In the genomic region with DNA sequence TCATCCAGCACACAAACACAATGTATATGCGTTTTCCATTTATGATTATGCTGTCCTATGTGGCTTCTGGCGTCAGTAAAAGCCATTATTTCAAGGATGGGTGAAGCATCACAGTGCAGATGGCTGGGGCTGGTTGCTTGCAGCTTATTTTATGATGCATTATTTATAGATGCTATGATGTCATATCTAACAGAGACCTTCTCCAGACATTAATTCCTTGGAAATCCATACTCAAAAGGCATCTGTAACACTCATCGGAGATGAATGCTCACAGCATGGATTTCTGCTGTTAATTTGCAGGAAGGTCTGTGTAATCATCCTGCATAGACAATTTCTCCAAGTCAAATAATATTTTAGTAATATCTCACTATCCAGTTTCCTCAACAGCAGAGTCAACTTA, we compare ENCODE assay signal across 16 cellular contexts. TPM values are rescaled to one million over a fixed set of nuclear protein-coding genes. Genes with fewer than 3 reads are reported as not detected.
DNase-seq lines count a peak whose midpoint lies in the region; ATAC-seq lines count a peak whose summit lies in the region.
"Had no signal": no experiment of that assay in that cellular context is flagged by ENCODE, and none has a peak within 500 bp of the region (broad histone marks: within the 10 kb centered on the region; RNA-seq: fewer than 3 reads in every experiment).

No MANE protein-coding gene starts in this region.

- DNase-seq in T-helper 1 cell (no peak), EH (ENCODE audit: low read depth) (peak; percentile 62), Ammon's horn (ENCODE audit: low spot score) (no peak)
- DNase-seq in naive thymus-derived CD8-positive, alpha-beta T cell = no peak
- DNase-seq: activated CD8-positive, alpha-beta memory T cell treated with anti-CD3 and anti-CD28 coated beads, Interleukin-2, amount 10 ng/mL, durations not matched to agents 7 days and 5 days; left ventricle myocardium inferior; NCI-H1048; NCI-H2081 treated with DMSO at 0.1 percent for 48 hours; NCI-H69; spleen; stimulated activated naive B cell treated with anti-CD40 and anti-IgM and Interleukin-4, amounts not matched to agents 10 μg/mL and 1 μg/mL and 100 μg/mL, for 72 hours had no signal

- peak overlapping the region; percentile 21 for H3K27ac Mint-ChIP-seq in T-helper 1 cell treated with Interleukin-12 subunit alpha and Interleukin-12 subunit beta and Interleukin-4 antibody, amounts not matched to agents 30 μg/mL and 1 μg/mL, for 36 hours
- H3K27ac Mint-ChIP-seq in activated T-helper 17 cell treated with anti-CD3 and anti-CD28 coated beads, Interleukin-2, amount 50 U/mL, for 72 hours = peak overlapping the region; percentile 96
- peak overlapping the region; percentile 94 to 99 (median 96) for H3K27ac Mint-ChIP-seq in naive thymus-derived CD8-positive, alpha-beta T cell

- POLR2A ChIA-PET in naive thymus-derived CD8-positive, alpha-beta T cell (lab: Charles Lee) = interaction anchor here (16.6 kb wide), 1 partner anchor 29 kb away, joined by 674 read pairs; no protein-coding TSS in a partner anchor

- H3K9me3 Mint-ChIP-seq in T-helper 1 cell treated with Interleukin-12 subunit alpha and Interleukin-12 subunit beta and Interleukin-4 antibody, amounts not matched to agents 30 μg/mL and 1 μg/mL, for 36 hours = no peaks in the 10 kb centered on the region
- H3K9me3 Mint-ChIP-seq in activated T-helper 17 cell treated with anti-CD3 and anti-CD28 coated beads, Interleukin-2, amount 50 U/mL, for 72 hours = no peaks in the 10 kb centered on the region
- H3K9me3 Mint-ChIP-seq in naive thymus-derived CD8-positive, alpha-beta T cell = no peaks in the 10 kb centered on the region
- H3K9me3 Mint-ChIP-seq: stimulated activated naive B cell treated with anti-CD40 and anti-IgM and Interleukin-4, amounts not matched to agents 10 μg/mL and 1 μg/mL and 100 μg/mL, for 72 hours had no signal

- H3K4me1 Mint-ChIP-seq in T-helper 1 cell treated with Interleukin-12 subunit alpha and Interleukin-12 subunit beta and Interleukin-4 antibody, amounts not matched to agents 30 μg/mL and 1 μg/mL, for 36 hours (ENCODE audit: low read depth) = peaks cover 62% of the 10 kb centered on the region
- H3K4me1 Mint-ChIP-seq in activated T-helper 17 cell treated with anti-CD3 and anti-CD28 coated beads, Interleukin-2, amount 50 U/mL, for 72 hours = peaks cover 64% of the 10 kb centered on the region
- peaks cover 45 to 94% (median 90%) of the 10 kb centered on the region in 4 donors for H3K4me1 Mint-ChIP-seq in naive thymus-derived CD8-positive, alpha-beta T cell

- peaks cover 18% of the 10 kb centered on the region for H3K36me3 Mint-ChIP-seq in T-helper 1 cell treated with Interleukin-12 subunit alpha and Interleukin-12 subunit beta and Interleukin-4 antibody, amounts not matched to agents 30 μg/mL and 1 μg/mL, for 36 hours (ENCODE audit: low read depth)
- peaks cover 57% of the 10 kb centered on the region for H3K36me3 Mint-ChIP-seq in activated T-helper 17 cell treated with anti-CD3 and anti-CD28 coated beads, Interleukin-2, amount 50 U/mL, for 72 hours (ENCODE audit: low read depth)
- H3K36me3 Mint-ChIP-seq in naive thymus-derived CD8-positive, alpha-beta T cell = peaks cover 0 to 38% (median 0%) of the 10 kb centered on the region in 3 donors

- ATAC-seq in activated T-helper 17 cell treated with anti-CD3 and anti-CD28 coated beads, Interleukin-2, amount 50 U/mL, for 72 hours (replicated peaks) = no peak
- no peak for ATAC-seq in naive thymus-derived CD8-positive, alpha-beta T cell
- ATAC-seq in HG02610 (IDR thresholded peaks at IDR 0.05; ENCODE audit: unreplicated experiment) (no peak), HG02588 (IDR thresholded peaks at IDR 0.05; ENCODE audit: unreplicated experiment) (no peak)
- ATAC-seq: activated CD8-positive, alpha-beta memory T cell treated with anti-CD3 and anti-CD28 coated beads, Interleukin-2, amount 10 ng/mL, durations not matched to agents 7 days and 5 days; K562 had no signal

- no peak overlapping the region for H3K4me3 Mint-ChIP-seq in T-helper 1 cell treated with Interleukin-12 subunit alpha and Interleukin-12 subunit beta and Interleukin-4 antibody, amounts not matched to agents 30 μg/mL and 1 μg/mL, for 36 hours
- peak overlapping the region; percentile 92 for H3K4me3 Mint-ChIP-seq in activated T-helper 17 cell treated with anti-CD3 and anti-CD28 coated beads, Interleukin-2, amount 50 U/mL, for 72 hours
- peak overlapping the region; percentile 65 to 98 (median 88) for H3K4me3 Mint-ChIP-seq in naive thymus-derived CD8-positive, alpha-beta T cell
- H3K4me3 Mint-ChIP-seq: activated CD8-positive, alpha-beta memory T cell treated with anti-CD3 and anti-CD28 coated beads, Interleukin-2, amount 10 ng/mL, durations not matched to agents 7 days and 5 days; stimulated activated naive B cell treated with anti-CD40 and anti-IgM and Interleukin-4, amounts not matched to agents 10 μg/mL and 1 μg/mL and 100 μg/mL, for 72 hours had no signal

- H3K27me3 Mint-ChIP-seq in T-helper 1 cell treated with Interleukin-12 subunit alpha and Interleukin-12 subunit beta and Interleukin-4 antibody, amounts not matched to agents 30 μg/mL and 1 μg/mL, for 36 hours (ENCODE audit: low read depth) = no peaks in the 10 kb centered on the region
- no peaks in the 10 kb centered on the region for H3K27me3 Mint-ChIP-seq in activated T-helper 17 cell treated with anti-CD3 and anti-CD28 coated beads, Interleukin-2, amount 50 U/mL, for 72 hours
- H3K27me3 Mint-ChIP-seq in naive thymus-derived CD8-positive, alpha-beta T cell = no peaks in the 10 kb centered on the region
- H3K27me3 Mint-ChIP-seq: activated CD8-positive, alpha-beta memory T cell treated with anti-CD3 and anti-CD28 coated beads, Interleukin-2, amount 10 ng/mL, durations not matched to agents 7 days and 5 days; stimulated activated naive B cell treated with anti-CD40 and anti-IgM and Interleukin-4, amounts not matched to agents 10 μg/mL and 1 μg/mL and 100 μg/mL, for 72 hours had no signal

RNA-seq across cellular contexts. Expression of a gene that starts 7.2 kb away (rescaled TPM):
- total RNA-seq in activated T-helper 17 cell treated with anti-CD3 and anti-CD28 coated beads, Interleukin-2, amount 50 U/mL, for 72 hours = 10 to 100 TPM; 85.2 to 87.7 TPM
- total RNA-seq in naive thymus-derived CD8-positive, alpha-beta T cell = 100 to 1,000 TPM; 251 to 268 TPM
- 100 to 1,000 TPM; 409 to 533 (median 504) TPM for polyA plus RNA-seq in naive thymus-derived CD8-positive, alpha-beta T cell

Comparison
In these comparisons a context has a peak if more than half of its experiments do, and no peak if none do; other contexts are left out.
1. H3K27ac Mint-ChIP-seq: peak in every context shown above with its lines; median percentile 96 in naive thymus-derived CD8-positive, alpha-beta T cell; 96 in activated T-helper 17 cell treated with anti-CD3 and anti-CD28 coated beads, Interleukin-2, amount 50 U/mL, for 72 hours; 21 in T-helper 1 cell treated with Interleukin-12 subunit alpha and Interleukin-12 subunit beta and Interleukin-4 antibody, amounts not matched to agents 30 μg/mL and 1 μg/mL, for 36 hours.